18 cellular contexts compared by ENCODE assay signal in genomic region chr11:134558916-134559616, GRCh38.
A peak's percentile ranks its signal among the peaks of the same experiment; 100 is the strongest.
DNase-seq lines count a peak whose midpoint lies in the region; ATAC-seq, FAIRE-seq and TF ChIP-seq lines count a peak whose summit lies in the region.
"Had no signal": no experiment of that assay in that cellular context is flagged by ENCODE, and none has a peak within 500 bp of the region (broad histone marks: within the 10 kb centered on the region; RNA-seq: fewer than 3 reads in every experiment).

No MANE protein-coding gene starts in this region.

- H3K9me3 Mint-ChIP-seq in activated CD4-positive, alpha-beta memory T cell treated with anti-CD3 and anti-CD28 coated beads, Interleukin-2, amount 10 ng/mL, durations not matched to agents 7 days and 5 days, result no peaks in the 10 kb centered on the region
- H3K9me3 Mint-ChIP-seq in activated CD4-positive, alpha-beta memory T cell treated with anti-CD3 and anti-CD28 coated beads for 36 hours, result no peaks in the 10 kb centered on the region
- no peaks in the 10 kb centered on the region for H3K9me3 Mint-ChIP-seq in osteocyte (ENCODE audit: unreplicated experiment)
- H3K9me3 Mint-ChIP-seq in activated T-helper 1 cell treated with anti-CD3 and anti-CD28 coated beads, Interleukin-12 subunit alpha, Interleukin-12 subunit beta, Interleukin-2, Interleukin-4 antibody, amounts not matched to agents 30 ng/mL and 10 ng/mL and 1 ng/mL, durations not matched to agents 14 hours and 24 hours and 36 hours, result no peaks in the 10 kb centered on the region

- no peak overlapping the region for H3K4me3 Mint-ChIP-seq in activated CD4-positive, alpha-beta memory T cell treated with anti-CD3 and anti-CD28 coated beads, Interleukin-2, amount 10 ng/mL, durations not matched to agents 7 days and 5 days
- no peak overlapping the region for H3K4me3 Mint-ChIP-seq in activated CD4-positive, alpha-beta memory T cell treated with anti-CD3 and anti-CD28 coated beads for 36 hours
- H3K4me3 Mint-ChIP-seq in osteocyte (ENCODE audit: unreplicated experiment), result no peak overlapping the region
- H3K4me3 Mint-ChIP-seq in activated T-helper 1 cell treated with anti-CD3 and anti-CD28 coated beads, Interleukin-12 subunit alpha, Interleukin-12 subunit beta, Interleukin-2, Interleukin-4 antibody, amounts not matched to agents 30 ng/mL and 10 ng/mL and 1 ng/mL, durations not matched to agents 14 hours and 24 hours and 36 hours, result no peak overlapping the region

- no peaks in the 10 kb centered on the region for H4K20me1 ChIP-seq in DND-41 (ENCODE audit: insufficient read depth, low read length)

- CTCF ChIA-PET in activated CD4-positive, alpha-beta memory T cell treated with anti-CD3 and anti-CD28 coated beads, Interleukin-2, amount 10 ng/mL, durations not matched to agents 7 days and 5 days (lab: Charles Lee), result interaction anchor here (1.8 kb wide), 1 partner anchor 199 kb away, joined by 4 read pairs; no protein-coding TSS in a partner anchor
- CTCF ChIA-PET in activated CD4-positive, alpha-beta memory T cell treated with anti-CD3 and anti-CD28 coated beads for 36 hours (lab: Charles Lee), result no interaction called here

- H3K4me2 ChIP-seq in DND-41 (ENCODE audit: insufficient read depth, low read length), result peak overlapping the region; percentile 62

- no peak overlapping the region for H3K27ac Mint-ChIP-seq in activated CD4-positive, alpha-beta memory T cell treated with anti-CD3 and anti-CD28 coated beads, Interleukin-2, amount 10 ng/mL, durations not matched to agents 7 days and 5 days
- H3K27ac Mint-ChIP-seq in activated CD4-positive, alpha-beta memory T cell treated with anti-CD3 and anti-CD28 coated beads for 36 hours, result no peak overlapping the region
- H3K27ac Mint-ChIP-seq in osteocyte (ENCODE audit: unreplicated experiment), result no peak overlapping the region
- no peak overlapping the region for H3K27ac Mint-ChIP-seq in activated T-helper 1 cell treated with anti-CD3 and anti-CD28 coated beads, Interleukin-12 subunit alpha, Interleukin-12 subunit beta, Interleukin-2, Interleukin-4 antibody, amounts not matched to agents 30 ng/mL and 10 ng/mL and 1 ng/mL, durations not matched to agents 14 hours and 24 hours and 36 hours

- POLR2A ChIA-PET in activated CD4-positive, alpha-beta memory T cell treated with anti-CD3 and anti-CD28 coated beads, Interleukin-2, amount 10 ng/mL, durations not matched to agents 7 days and 5 days (lab: Charles Lee), result no interaction called here
- POLR2A ChIA-PET in activated CD4-positive, alpha-beta memory T cell treated with anti-CD3 and anti-CD28 coated beads for 36 hours (lab: Charles Lee), result no interaction called here

- peaks cover 41% of the 10 kb centered on the region for H3K4me1 ChIP-seq in DND-41 (ENCODE audit: insufficient read depth, low read length)
- H3K4me1 ChIP-seq: Peyer's patch had no signal

- intact Hi-C loops in activated CD4-positive, alpha-beta memory T cell treated with anti-CD3 and anti-CD28 coated beads for 36 hours (cut with micrococcal nuclease), result no loop called here
- intact Hi-C loops in activated T-helper 1 cell treated with anti-CD3 and anti-CD28 coated beads, Interleukin-12 subunit alpha, Interleukin-12 subunit beta, Interleukin-2, Interleukin-4 antibody, amounts not matched to agents 30 ng/mL and 10 ng/mL and 1 ng/mL, durations not matched to agents 14 hours and 24 hours and 36 hours (cut with micrococcal nuclease), result no loop called here

- H3K4me3 ChIP-seq in DND-41 (ENCODE audit: low read depth in 1 of 2, low read length in 2 of 2), result peak overlapping the region in 1 of 2 experiments; percentile 41; a peak in 2 of 4 replicates
- H3K4me3 ChIP-seq: Peyer's patch had no signal

- TF ChIP-seq CTCF in DND-41 (IDR thresholded peaks at IDR 0.05; ENCODE audit: borderline replicate concordance, extremely low read depth, low read length, poor library complexity, severe bottlenecking) (peak; percentile 59), osteocyte (IDR thresholded peaks at IDR 0.05) (no peak)

- no peak for ATAC-seq in DND-41 (ENCODE audit: insufficient read depth, low read depth)

- H3K27ac ChIP-seq in DND-41 (ENCODE audit: low read length), result peak overlapping the region; percentile 87
- H3K27ac ChIP-seq: C4-2B, Peyer's patch had no signal

- H3K36me3 Mint-ChIP-seq in activated CD4-positive, alpha-beta memory T cell treated with anti-CD3 and anti-CD28 coated beads, Interleukin-2, amount 10 ng/mL, durations not matched to agents 7 days and 5 days (ENCODE audit: low read depth), result no peaks in the 10 kb centered on the region
- no peaks in the 10 kb centered on the region for H3K36me3 Mint-ChIP-seq in activated CD4-positive, alpha-beta memory T cell treated with anti-CD3 and anti-CD28 coated beads for 36 hours
- no peaks in the 10 kb centered on the region for H3K36me3 Mint-ChIP-seq in osteocyte (ENCODE audit: unreplicated experiment)
- H3K36me3 Mint-ChIP-seq in activated T-helper 1 cell treated with anti-CD3 and anti-CD28 coated beads, Interleukin-12 subunit alpha, Interleukin-12 subunit beta, Interleukin-2, Interleukin-4 antibody, amounts not matched to agents 30 ng/mL and 10 ng/mL and 1 ng/mL, durations not matched to agents 14 hours and 24 hours and 36 hours (ENCODE audit: low read depth), result no peaks in the 10 kb centered on the region

- peak; percentile 9 for DNase-seq in activated CD4-positive, alpha-beta memory T cell treated with anti-CD3 and anti-CD28 coated beads, Interleukin-2, amount 10 ng/mL, durations not matched to agents 7 days and 5 days
- no peak for DNase-seq in activated CD4-positive, alpha-beta memory T cell treated with anti-CD3 and anti-CD28 coated beads for 36 hours
- DNase-seq in DND-41 (peak; percentile 29), ecto neural progenitor cell (ENCODE audit: low spot score) (peak; percentile 32), osteocyte (ENCODE audit: extremely low spot score, unreplicated experiment) (peak; percentile 30), urothelium cell line (ENCODE audit: low spot score) (no peak), cerebellum (ENCODE audit: low spot score) (no peak)
- no peak for DNase-seq in activated T-helper 1 cell treated with anti-CD3 and anti-CD28 coated beads, Interleukin-12 subunit alpha, Interleukin-12 subunit beta, Interleukin-2, Interleukin-4 antibody, amounts not matched to agents 30 ng/mL and 10 ng/mL and 1 ng/mL, durations not matched to agents 14 hours and 24 hours and 36 hours (ENCODE audit: low spot score)
- DNase-seq: DMS79, NCI-H1105 treated with DMSO at 0.1 percent for 48 hours, NCI-H187 treated with DMSO at 0.1 percent for 48 hours, NCI-H2171 treated with DMSO at 0.1 percent for 48 hours, NCI-H774, Peyer's patch, SHP77 treated with DMSO at 0.1 percent for 48 hours had no signal

- H3K9ac ChIP-seq in DND-41 (ENCODE audit: low read depth, low read length), result peak overlapping the region; percentile 43

- no peaks in the 10 kb centered on the region for H3K9me3 ChIP-seq in DND-41 (ENCODE audit: insufficient read depth, low read length, severe bottlenecking)
- H3K9me3 ChIP-seq: Peyer's patch had no signal

- H3K79me2 ChIP-seq in DND-41 (ENCODE audit: insufficient read depth, low read length), result no peaks in the 10 kb centered on the region

- no peak for FAIRE-seq in urothelium cell line (lab: Jason Lieb, UNC)
- FAIRE-seq: G401.6, GM12892 had no signal

- H3K36me3 ChIP-seq in DND-41 (ENCODE audit: insufficient read depth, low read length), result no peaks in the 10 kb centered on the region
- H3K36me3 ChIP-seq: Peyer's patch had no signal

- H3K27me3 ChIP-seq in DND-41 (ENCODE audit: insufficient read depth, low read length, poor library complexity), result no peaks in the 10 kb centered on the region
- H3K27me3 ChIP-seq: Peyer's patch had no signal

- H3K4me1 Mint-ChIP-seq in activated CD4-positive, alpha-beta memory T cell treated with anti-CD3 and anti-CD28 coated beads, Interleukin-2, amount 10 ng/mL, durations not matched to agents 7 days and 5 days, result no peaks in the 10 kb centered on the region
- H3K4me1 Mint-ChIP-seq in activated CD4-positive, alpha-beta memory T cell treated with anti-CD3 and anti-CD28 coated beads for 36 hours (ENCODE audit: low read depth), result no peaks in the 10 kb centered on the region
- peaks cover 14% of the 10 kb centered on the region for H3K4me1 Mint-ChIP-seq in osteocyte (ENCODE audit: unreplicated experiment)
- H3K4me1 Mint-ChIP-seq in activated T-helper 1 cell treated with anti-CD3 and anti-CD28 coated beads, Interleukin-12 subunit alpha, Interleukin-12 subunit beta, Interleukin-2, Interleukin-4 antibody, amounts not matched to agents 30 ng/mL and 10 ng/mL and 1 ng/mL, durations not matched to agents 14 hours and 24 hours and 36 hours (ENCODE audit: low read depth), result no peaks in the 10 kb centered on the region

- no peak overlapping the region for H2AFZ ChIP-seq in DND-41 (ENCODE audit: low read depth, low read length)

- H3K27me3 Mint-ChIP-seq in activated CD4-positive, alpha-beta memory T cell treated with anti-CD3 and anti-CD28 coated beads, Interleukin-2, amount 10 ng/mL, durations not matched to agents 7 days and 5 days, result peaks cover 7% of the 10 kb centered on the region
- H3K27me3 Mint-ChIP-seq in activated CD4-positive, alpha-beta memory T cell treated with anti-CD3 and anti-CD28 coated beads for 36 hours, result peaks cover 3% of the 10 kb centered on the region
- H3K27me3 Mint-ChIP-seq in osteocyte (ENCODE audit: unreplicated experiment), result no peaks in the 10 kb centered on the region
- H3K27me3 Mint-ChIP-seq in activated T-helper 1 cell treated with anti-CD3 and anti-CD28 coated beads, Interleukin-12 subunit alpha, Interleukin-12 subunit beta, Interleukin-2, Interleukin-4 antibody, amounts not matched to agents 30 ng/mL and 10 ng/mL and 1 ng/mL, durations not matched to agents 14 hours and 24 hours and 36 hours (ENCODE audit: insufficient read depth), result peaks cover 6% of the 10 kb centered on the region

Comparison
In these comparisons a context has a peak if more than half of its experiments do, and no peak if none do; other contexts are left out.
1. DNase-seq: peak in activated CD4-positive, alpha-beta memory T cell treated with anti-CD3 and anti-CD28 coated beads, Interleukin-2, amount 10 ng/mL, durations not matched to agents 7 days and 5 days (single experiment), DND-41 (single experiment), ecto neural progenitor cell (single experiment) and osteocyte (single experiment); none in activated CD4-positive, alpha-beta memory T cell treated with anti-CD3 and anti-CD28 coated beads for 36 hours (single experiment), activated T-helper 1 cell treated with anti-CD3 and anti-CD28 coated beads, Interleukin-12 subunit alpha, Interleukin-12 subunit beta, Interleukin-2, Interleukin-4 antibody, amounts not matched to agents 30 ng/mL and 10 ng/mL and 1 ng/mL, durations not matched to agents 14 hours and 24 hours and 36 hours (single experiment), urothelium cell line (single experiment) and cerebellum (single experiment).